Comparison of ENCODE assay signal across 17 cellular contexts in genomic region chr18:23737578-23737977, GRCh38. TPM values are rescaled to one million over a fixed set of nuclear protein-coding genes. Genes with fewer than 3 reads are reported as not detected.
"Had no signal": no experiment of that assay in that cellular context is flagged by ENCODE, and none has a peak within 500 bp of the region (broad histone marks: within the 10 kb centered on the region; RNA-seq: fewer than 3 reads in every experiment).

No MANE protein-coding gene starts in this region.

- H3K36me3 ChIP-seq: colonic mucosa, tibial nerve had no signal

- H3K9me3 Mint-ChIP-seq: activated B cell treated with CpG ODN at 0.5 μM for 24 hours; activated naive CD4-positive, alpha-beta T cell treated with anti-CD3 and anti-CD28 coated beads for 36 hours; activated T-helper 2 cell treated with anti-CD3 and anti-CD28 coated beads, Interferon-gamma antibody, Interleukin-2, Interleukin-4, amounts not matched to agents 10 μg/mL and 5 μg/mL and 100 μg/mL, durations not matched to agents 14 hours and 24 hours and 36 hours; natural killer cell treated with Interleukin-12 subunit alpha and Interleukin-12 subunit beta and Interleukin-15 and Interleukin-18, amount 100 ng/mL, for 72 hours had no signal

- H3K4me1 Mint-ChIP-seq: activated B cell treated with CpG ODN at 0.5 μM for 24 hours had no signal

- H3K4me3 Mint-ChIP-seq: activated B cell treated with CpG ODN at 0.5 μM for 24 hours; activated CD8-positive, alpha-beta memory T cell treated with anti-CD3 and anti-CD28 coated beads, Interleukin-2, amount 10 ng/mL, durations not matched to agents 7 days and 5 days; activated naive CD4-positive, alpha-beta T cell treated with anti-CD3 and anti-CD28 coated beads for 36 hours; natural killer cell treated with Interleukin-12 subunit alpha and Interleukin-12 subunit beta and Interleukin-15 and Interleukin-18, amount 100 ng/mL, for 72 hours had no signal

- H3K4me3 ChIP-seq: colonic mucosa, hepatocyte, tibial nerve had no signal

- H3K9me3 ChIP-seq: colonic mucosa, tibial nerve had no signal

- H3K27ac Mint-ChIP-seq: activated B cell treated with CpG ODN at 0.5 μM for 24 hours; activated CD8-positive, alpha-beta memory T cell treated with anti-CD3 and anti-CD28 coated beads, Interleukin-2, amount 10 ng/mL, durations not matched to agents 7 days and 5 days; activated naive CD4-positive, alpha-beta T cell treated with anti-CD3 and anti-CD28 coated beads for 36 hours; activated T-helper 2 cell treated with anti-CD3 and anti-CD28 coated beads, Interferon-gamma antibody, Interleukin-2, Interleukin-4, amounts not matched to agents 10 μg/mL and 5 μg/mL and 100 μg/mL, durations not matched to agents 14 hours and 24 hours and 36 hours had no signal

- H3K36me3 Mint-ChIP-seq: activated CD8-positive, alpha-beta memory T cell treated with anti-CD3 and anti-CD28 coated beads, Interleukin-2, amount 10 ng/mL, durations not matched to agents 7 days and 5 days; natural killer cell treated with Interleukin-12 subunit alpha and Interleukin-12 subunit beta and Interleukin-15 and Interleukin-18, amount 100 ng/mL, for 72 hours had no signal

- DNase-seq: activated B cell treated with CpG ODN at 0.5 μM for 24 hours; activated CD8-positive, alpha-beta memory T cell treated with anti-CD3 and anti-CD28 coated beads, Interleukin-2, amount 10 ng/mL, durations not matched to agents 7 days and 5 days; activated naive CD4-positive, alpha-beta T cell treated with anti-CD3 and anti-CD28 coated beads for 36 hours; activated T-cell treated with anti-CD3 and anti-CD28 coated beads, Interleukin-2, amount 50 U/mL, for 1 hour; caudate nucleus; colonic mucosa; islet precursor cell; nucleus accumbens; stimulated activated CD4-positive, alpha-beta T cell treated with anti-CD3 and anti-CD28 coated beads, Interleukin-15, amount 100 ng/mL, for 24 hours; stimulated activated CD4-positive, alpha-beta T cell treated with anti-CD3 and anti-CD28 coated beads, Interleukin-4, amount 100 ng/mL, for 1 hour had no signal

- ATAC-seq: activated CD8-positive, alpha-beta memory T cell treated with anti-CD3 and anti-CD28 coated beads, Interleukin-2, amount 10 ng/mL, durations not matched to agents 7 days and 5 days; esophagus mucosa; left lobe of liver; natural killer cell treated with Interleukin-12 subunit alpha and Interleukin-12 subunit beta and Interleukin-15 and Interleukin-18, amount 100 ng/mL, for 72 hours; SK-N-SH treated with all-trans-retinoic acid at 6 μM for 48 hours had no signal

- H2AFZ ChIP-seq: hepatocyte had no signal

- H3K4me2 ChIP-seq: hepatocyte had no signal

- H3K4me1 ChIP-seq: colonic mucosa had no signal

- H3K27me3 ChIP-seq: colonic mucosa, hepatocyte, tibial nerve had no signal

- H3K27ac ChIP-seq: colonic mucosa, hepatocyte, tibial nerve had no signal

RNA-seq across cellular contexts. Expression of gene LAMA3, which starts 48.3 kb away (rescaled TPM):
- total RNA-seq: activated B cell treated with CpG ODN at 0.5 μM for 24 hours; activated T-helper 2 cell treated with anti-CD3 and anti-CD28 coated beads, Interferon-gamma antibody, Interleukin-2, Interleukin-4, amounts not matched to agents 10 μg/mL and 5 μg/mL and 100 μg/mL, durations not matched to agents 14 hours and 24 hours and 36 hours had no signal
